ENCODE assay signal across 14 cellular contexts in the genomic region with DNA sequence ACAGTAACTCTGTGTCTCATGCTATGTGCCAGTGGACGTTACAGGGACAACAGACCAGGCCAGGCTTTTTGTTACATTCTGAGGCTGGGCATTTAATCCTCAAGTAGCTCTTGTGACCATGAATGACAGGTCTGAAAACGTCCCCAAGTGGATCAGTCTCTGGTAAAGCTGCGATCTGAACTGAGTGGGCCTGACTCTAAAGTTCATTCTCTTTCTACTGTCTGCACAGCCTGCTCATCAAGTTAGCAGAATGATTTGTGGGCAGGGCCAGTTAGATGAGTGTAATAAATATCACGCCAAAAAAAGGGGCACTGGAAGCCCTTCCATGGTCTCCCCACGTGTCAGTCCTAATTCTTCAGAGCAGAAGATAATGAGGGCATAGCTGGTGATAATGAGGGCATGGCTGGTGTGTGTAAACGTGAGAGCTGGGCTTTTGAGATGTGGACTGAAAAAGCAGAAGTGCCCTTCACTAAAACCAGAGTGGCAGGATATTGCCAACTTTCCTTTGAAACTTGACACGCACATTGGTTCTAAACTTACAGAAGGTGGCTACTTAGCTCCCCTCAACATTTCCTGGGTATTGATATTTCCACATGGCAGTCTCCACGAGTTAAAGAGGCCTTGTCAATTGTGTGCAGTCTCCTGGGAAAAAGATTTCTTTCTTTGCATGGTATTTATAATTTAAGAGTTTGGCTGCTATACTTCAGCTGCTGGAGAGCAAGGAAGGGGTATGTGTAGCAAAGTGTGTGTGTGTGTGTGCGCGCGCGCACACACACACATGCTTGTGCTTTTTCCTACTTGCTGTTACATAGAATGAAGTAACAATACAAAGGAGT.
DNase-seq lines count a peak whose midpoint lies in the region; ATAC-seq and TF ChIP-seq lines count a peak whose summit lies in the region.
"Had no signal": no experiment of that assay in that cellular context is flagged by ENCODE, and none has a peak within 500 bp of the region (broad histone marks: within the 10 kb centered on the region; RNA-seq: fewer than 3 reads in every experiment).

No MANE protein-coding gene starts in this region.

- peak overlapping the region; percentile 52 for H3K4me2 ChIP-seq in BLaER1
- H3K4me2 ChIP-seq: SK-N-SH had no signal

- H3K9me3 Mint-ChIP-seq in activated CD4-positive, alpha-beta T cell treated with anti-CD3 and anti-CD28 coated beads, Interleukin-2, amount 10 ng/mL, durations not matched to agents 7 days and 5 days: no peaks in the 10 kb centered on the region

- peaks cover 6% of the 10 kb centered on the region for H3K4me1 Mint-ChIP-seq in activated CD4-positive, alpha-beta T cell treated with anti-CD3 and anti-CD28 coated beads, Interleukin-2, amount 10 ng/mL, durations not matched to agents 7 days and 5 days

- intact Hi-C loops in tibial artery (cut with DNase I; ENCODE audit: low total_unique reads): no loop called here

- no peak overlapping the region for H3K4me3 Mint-ChIP-seq in activated CD4-positive, alpha-beta T cell treated with anti-CD3 and anti-CD28 coated beads, Interleukin-2, amount 10 ng/mL, durations not matched to agents 7 days and 5 days

- CTCF ChIA-PET in activated CD4-positive, alpha-beta T cell treated with anti-CD3 and anti-CD28 coated beads, Interleukin-2, amount 10 ng/mL, durations not matched to agents 7 days and 5 days (lab: Charles Lee): interaction anchor here (0.6 to 1.5 kb wide), 4 partner anchors 9 to 188 kb away, joined by 3 to 4 read pairs (median 3); no protein-coding TSS in a partner anchor

- H3K27ac ChIP-seq in BLaER1 (no peak overlapping the region), tibial artery (no peak overlapping the region)
- H3K27ac ChIP-seq: ascending aorta, thoracic aorta had no signal

- H3K27ac Mint-ChIP-seq in activated CD4-positive, alpha-beta T cell treated with anti-CD3 and anti-CD28 coated beads, Interleukin-2, amount 10 ng/mL, durations not matched to agents 7 days and 5 days: no peak overlapping the region

- peaks cover 7% of the 10 kb centered on the region for H3K36me3 Mint-ChIP-seq in activated CD4-positive, alpha-beta T cell treated with anti-CD3 and anti-CD28 coated beads, Interleukin-2, amount 10 ng/mL, durations not matched to agents 7 days and 5 days (ENCODE audit: low read depth)

- no peak overlapping the region for H3K9ac ChIP-seq in BLaER1
- H3K9ac ChIP-seq: SK-N-SH had no signal

- H3K4me3 ChIP-seq in BLaER1 (no peak overlapping the region), tibial artery (no peak overlapping the region)
- H3K4me3 ChIP-seq: ascending aorta, thoracic aorta had no signal

- POLR2A ChIA-PET in activated CD4-positive, alpha-beta T cell treated with anti-CD3 and anti-CD28 coated beads, Interleukin-2, amount 10 ng/mL, durations not matched to agents 7 days and 5 days (lab: Charles Lee): no interaction called here

- H3K36me3 ChIP-seq in BLaER1 (no peaks in the 10 kb centered on the region; the same call in 1 of the 2 replicates), tibial artery (no peaks in the 10 kb centered on the region)
- H3K36me3 ChIP-seq: ascending aorta, thoracic aorta had no signal

- H3K27me3 ChIP-seq in BLaER1 (no peaks in the 10 kb centered on the region), tibial artery (no peaks in the 10 kb centered on the region)
- H3K27me3 ChIP-seq: ascending aorta had no signal

- no peak for TF ChIP-seq CTCF in tibial artery (IDR thresholded peaks at IDR 0.05)

- H4K20me1 ChIP-seq in BLaER1: no peaks in the 10 kb centered on the region

- peaks cover 15% of the 10 kb centered on the region for H3K4me1 ChIP-seq in BLaER1
- H3K4me1 ChIP-seq in tibial artery: no peaks in the 10 kb centered on the region
- H3K4me1 ChIP-seq: ascending aorta had no signal

- ATAC-seq in GM21447 (IDR thresholded peaks at IDR 0.05; ENCODE audit: unreplicated experiment) (peak; percentile 67), HG02763 (IDR thresholded peaks at IDR 0.05; ENCODE audit: unreplicated experiment) (no peak)

- DNase-seq in NCI-H187 (lab: John Stamatoyannopoulos, UW): peak; percentile 35 to 41
- DNase-seq in UCSD-AML1 (lab: John Stamatoyannopoulos, UW; ENCODE audit: unreplicated experiment): peak; percentile 33
- no peak for DNase-seq in tibial artery
- no peak for DNase-seq in nucleus accumbens (lab: John Stamatoyannopoulos, UW)
- no peak for DNase-seq in activated CD4-positive, alpha-beta T cell treated with anti-CD3 and anti-CD28 coated beads, Interleukin-2, amount 10 ng/mL, durations not matched to agents 7 days and 5 days
- DNase-seq: NCI-H1048; occipital lobe; SK-N-SH; stimulated activated CD4-positive, alpha-beta T cell treated with anti-CD3 and anti-CD28 coated beads, Interleukin-2, amount 100 ng/mL, for 48 hours had no signal

- H3K9me3 ChIP-seq in BLaER1 (no peaks in the 10 kb centered on the region), tibial artery (no peaks in the 10 kb centered on the region)
- H3K9me3 ChIP-seq: ascending aorta, SK-N-SH, thoracic aorta had no signal

- no peaks in the 10 kb centered on the region for H3K27me3 Mint-ChIP-seq in activated CD4-positive, alpha-beta T cell treated with anti-CD3 and anti-CD28 coated beads, Interleukin-2, amount 10 ng/mL, durations not matched to agents 7 days and 5 days

Comparison
In these comparisons a context has a peak if more than half of its experiments do, and no peak if none do; other contexts are left out.
1. DNase-seq: peak in NCI-H187 (2 of 2) and UCSD-AML1 (single experiment); none in tibial artery (0 of 2), nucleus accumbens (0 of 56) and activated CD4-positive, alpha-beta T cell treated with anti-CD3 and anti-CD28 coated beads, Interleukin-2, amount 10 ng/mL, durations not matched to agents 7 days and 5 days (single experiment).